Comparison of ENCODE assay signal across 8 cellular contexts in genomic region chr10:690227-691161, GRCh38. TPM values are rescaled to one million over a fixed set of nuclear protein-coding genes. Genes with fewer than 3 reads are reported as not detected.
DNase-seq lines count a peak whose midpoint lies in the region; ATAC-seq and TF ChIP-seq lines count a peak whose summit lies in the region.

No MANE protein-coding gene starts in this region.

- H3K9me3 ChIP-seq in Caco-2: no peaks in the 10 kb centered on the region
- H3K9me3 ChIP-seq in gastrocnemius medialis: no peaks in the 10 kb centered on the region

- no peaks in the 10 kb centered on the region for H3K27me3 ChIP-seq in Caco-2 (replicated peaks; ENCODE audit: control insufficient read depth, insufficient read depth, low read length)
- no peaks in the 10 kb centered on the region for H3K27me3 ChIP-seq in gastrocnemius medialis

- no peaks in the 10 kb centered on the region for H3K36me3 Mint-ChIP-seq in Caco-2 (ENCODE audit: insufficient read depth, unreplicated experiment)
- H3K36me3 Mint-ChIP-seq in activated CD4-positive, alpha-beta memory T cell treated with anti-CD3 and anti-CD28 coated beads for 36 hours: no peaks in the 10 kb centered on the region

- no peaks in the 10 kb centered on the region for H3K9me3 Mint-ChIP-seq in Caco-2 (ENCODE audit: unreplicated experiment)
- no peaks in the 10 kb centered on the region for H3K9me3 Mint-ChIP-seq in activated CD4-positive, alpha-beta memory T cell treated with anti-CD3 and anti-CD28 coated beads for 36 hours

- POLR2A ChIA-PET in Caco-2 (lab: Charles Lee): interaction anchor here (1.1 kb wide), 1 partner anchor 144 kb away, joined by 3 read pairs; no protein-coding TSS in a partner anchor
- POLR2A ChIA-PET in activated CD4-positive, alpha-beta memory T cell treated with anti-CD3 and anti-CD28 coated beads for 36 hours (lab: Charles Lee): no interaction called here

- peak overlapping the region; percentile 76 to 84 (median 80) for H3K27ac ChIP-seq in gastrocnemius medialis

- no peak for TF ChIP-seq POLR2A in gastrocnemius medialis (IDR thresholded peaks at IDR 0.05)

- in situ Hi-C loops in gastrocnemius medialis (cut with MboI; ENCODE audit: low sequenced_read_pairs in 4 of 4): loop anchor here in 3 of 4 donors (25.0 kb wide), 1 partner anchor 178 kb away; no protein-coding TSS in a partner anchor

- H3K4me3 ChIP-seq in Caco-2 (ENCODE audit: low read depth, low read length): peak overlapping the region; percentile 34
- peak overlapping the region; percentile 44 to 65 (median 57) for H3K4me3 ChIP-seq in gastrocnemius medialis

- ATAC-seq in left ventricle myocardium superior (peak; percentile 2), gastrocnemius medialis (peak in 1 of 2 donors; percentile 3), HG03378 (IDR thresholded peaks at IDR 0.05; ENCODE audit: unreplicated experiment) (no peak)

- peak overlapping the region; percentile 81 for H3K4me3 Mint-ChIP-seq in Caco-2 (ENCODE audit: unreplicated experiment)
- H3K4me3 Mint-ChIP-seq in activated CD4-positive, alpha-beta memory T cell treated with anti-CD3 and anti-CD28 coated beads for 36 hours: peak overlapping the region; percentile 13

- H3K36me3 ChIP-seq in Caco-2 (ENCODE audit: control insufficient read depth, insufficient read depth, low read length) (no peaks in the 10 kb centered on the region), gastrocnemius medialis (no peaks in the 10 kb centered on the region)

- H3K27ac Mint-ChIP-seq in Caco-2 (ENCODE audit: unreplicated experiment): peak overlapping the region; percentile 44
- no peak overlapping the region for H3K27ac Mint-ChIP-seq in activated CD4-positive, alpha-beta memory T cell treated with anti-CD3 and anti-CD28 coated beads for 36 hours

- no peak for TF ChIP-seq CTCF in Caco-2 (IDR thresholded peaks at IDR 0.05; ENCODE audit: insufficient read depth in 1 of 2, low read depth in 1 of 2, low read length in 1 of 2, severe bottlenecking in 1 of 2, unreplicated experiment in 1 of 2)
- TF ChIP-seq CTCF in gastrocnemius medialis (IDR thresholded peaks at IDR 0.05 in 4 of 5, conservative IDR thresholded peaks at IDR 0.05 in 1 of 5): no peak

- no peaks in the 10 kb centered on the region for H3K27me3 Mint-ChIP-seq in Caco-2 (ENCODE audit: insufficient read depth, unreplicated experiment)
- H3K27me3 Mint-ChIP-seq in activated CD4-positive, alpha-beta memory T cell treated with anti-CD3 and anti-CD28 coated beads for 36 hours: peaks cover 46% of the 10 kb centered on the region

- DNase-seq in Caco-2 (no peak), left ventricle myocardium superior (peak; percentile 32), gastrocnemius medialis (no peak), A172 (ENCODE audit: low spot score) (no peak), occipital lobe (lab: John Stamatoyannopoulos, UW) (no peak)
- DNase-seq in activated CD4-positive, alpha-beta memory T cell treated with anti-CD3 and anti-CD28 coated beads for 36 hours: peak; percentile 22
- DNase-seq in stimulated activated naive CD4-positive, alpha-beta T cell treated with Interleukin-2 at 50 U/mL for 16 hours (lab: John Stamatoyannopoulos, UW): no peak

- CTCF ChIA-PET in Caco-2 (lab: Charles Lee): interaction anchor here (0.6 to 1.0 kb wide), 2 partner anchors 120 to 148 kb away, joined by 3 to 4 read pairs; no protein-coding TSS in a partner anchor
- CTCF ChIA-PET in activated CD4-positive, alpha-beta memory T cell treated with anti-CD3 and anti-CD28 coated beads for 36 hours (lab: Charles Lee): no interaction called here

- BruUV-seq in Caco-2 (replicated peaks; lab: Mats Ljungman, UMichigan): no TSS peak

- peaks cover 20% of the 10 kb centered on the region for H3K4me1 Mint-ChIP-seq in Caco-2 (ENCODE audit: low read depth, unreplicated experiment)
- H3K4me1 Mint-ChIP-seq in activated CD4-positive, alpha-beta memory T cell treated with anti-CD3 and anti-CD28 coated beads for 36 hours (ENCODE audit: low read depth): peaks cover 15% of the 10 kb centered on the region

- intact Hi-C loops in Caco-2 (cut with micrococcal nuclease; ENCODE audit: unreplicated experiment) (loop anchor here (1.0 kb wide), 1 partner anchor 99 kb away; no protein-coding TSS in a partner anchor), left ventricle myocardium superior (cut with micrococcal nuclease) (no loop called here), gastrocnemius medialis (cut with DNase I; ENCODE audit: low total_unique reads) (no loop called here)
- intact Hi-C loops in activated CD4-positive, alpha-beta memory T cell treated with anti-CD3 and anti-CD28 coated beads for 36 hours (cut with micrococcal nuclease): no loop called here

- H3K4me1 ChIP-seq in Caco-2: peaks cover 17% of the 10 kb centered on the region
- H3K4me1 ChIP-seq in gastrocnemius medialis: peaks cover 0 to 11% of the 10 kb centered on the region in 2 donors

RNA-seq across cellular contexts. Expression of gene DIP2C, which starts 1.0 kb away (rescaled TPM):
- total RNA-seq in Caco-2 (2022): 11.2 and 11.4 TPM in 2 replicates
- total RNA-seq in activated CD4-positive, alpha-beta memory T cell treated with anti-CD3 and anti-CD28 coated beads for 36 hours: under 1 TPM; 0.62 to 0.80 TPM
- total RNA-seq in left ventricle myocardium superior: 32.6 TPM
- 10 to 100 TPM; 19.1 to 60.0 (median 30.2) TPM for total RNA-seq in gastrocnemius medialis
- 10.0 and 12.8 TPM in 2 replicates for total RNA-seq in A172 (2014; rRNA removed; shearing (Covaris generic))
- 42.0 TPM for total RNA-seq in occipital lobe

Comparison
In these comparisons a context has a peak if more than half of its experiments do, and no peak if none do; other contexts are left out.
1. DNase-seq: peak in activated CD4-positive, alpha-beta memory T cell treated with anti-CD3 and anti-CD28 coated beads for 36 hours (single experiment) and left ventricle myocardium superior (single experiment); none in Caco-2 (0 of 2), gastrocnemius medialis (0 of 2), A172 (single experiment), occipital lobe (single experiment) and stimulated activated naive CD4-positive, alpha-beta T cell treated with Interleukin-2 at 50 U/mL for 16 hours (single experiment).